ENCODE assay signal across 1 cellular context in genomic region chr19:2261438-2262172, GRCh38.
A peak's percentile ranks its signal among the peaks of the same experiment; 100 is the strongest.
TF ChIP-seq lines count a peak whose summit lies in the region.

No MANE protein-coding gene starts in this region.

TF ChIP-seq in K562, 482 proteins besides CTCF, POLR2A, EP300 and RAD21 (continued from another document):
- TF ChIP-seq ARID4B (CRISPR knock-in tag; IDR thresholded peaks at IDR 0.05) (peak; percentile 54; the same call in 1 of the 2 replicates), ZNF780A (CRISPR knock-in tag; IDR thresholded peaks at IDR 0.05) (no peak), HMBOX1 (IDR thresholded peaks at IDR 0.05) (no peak), RBM22 (IDR thresholded peaks at IDR 0.05; ENCODE audit: low read depth, low read length, poor library complexity, severe bottlenecking) (no peak), ZNF143 (CRISPR knock-in tag; IDR thresholded peaks at IDR 0.05) (0 out of 2 replicates have a peak, but pooled peaks have one; percentile 30), ZBTB34 (CRISPR knock-in tag; IDR thresholded peaks at IDR 0.05) (no peak), L3MBTL2 (IDR thresholded peaks at IDR 0.05) (no peak), HMGXB4 (CRISPR knock-in tag; IDR thresholded peaks at IDR 0.05) (no peak), SAP30 (IDR thresholded peaks at IDR 0.05; ENCODE audit: borderline replicate concordance, insufficient read depth, low read depth, low read length, poor library complexity, severe bottlenecking) (no peak), CTCFL (IDR thresholded peaks at IDR 0.05; ENCODE audit: borderline replicate concordance, insufficient read depth, low read depth, low read length, poor library complexity, severe bottlenecking) (peak; percentile 81), ZNF717 (CRISPR knock-in tag; IDR thresholded peaks at IDR 0.05) (no peak), NFATC3 (IDR thresholded peaks at IDR 0.05) (no peak), RBM39 (optimal IDR thresholded peaks at IDR 0.05; ENCODE audit: low read depth, low read length) (no peak), DPF2 (IDR thresholded peaks at IDR 0.05) (no peak), YY1 (IDR thresholded peaks at IDR 0.05; ENCODE audit: borderline replicate concordance in 1 of 3, control insufficient read depth in 1 of 3, extremely low read depth in 1 of 3, insufficient read depth in 3 of 3, insufficient read length in 1 of 3, insufficient replicate concordance in 2 of 3, low read depth in 1 of 3, low read length in 2 of 3) (peak in 2 of 3 experiments; percentile 50 to 85), PHF8 (IDR thresholded peaks at IDR 0.05; ENCODE audit: borderline replicate concordance, low read length) (no peak), HEY1 (CRISPR knock-in tag; IDR thresholded peaks at IDR 0.05; ENCODE audit: borderline replicate concordance) (no peak), ZNF324 (CRISPR knock-in tag; IDR thresholded peaks at IDR 0.05) (no peak)
